In the genomic region with DNA sequence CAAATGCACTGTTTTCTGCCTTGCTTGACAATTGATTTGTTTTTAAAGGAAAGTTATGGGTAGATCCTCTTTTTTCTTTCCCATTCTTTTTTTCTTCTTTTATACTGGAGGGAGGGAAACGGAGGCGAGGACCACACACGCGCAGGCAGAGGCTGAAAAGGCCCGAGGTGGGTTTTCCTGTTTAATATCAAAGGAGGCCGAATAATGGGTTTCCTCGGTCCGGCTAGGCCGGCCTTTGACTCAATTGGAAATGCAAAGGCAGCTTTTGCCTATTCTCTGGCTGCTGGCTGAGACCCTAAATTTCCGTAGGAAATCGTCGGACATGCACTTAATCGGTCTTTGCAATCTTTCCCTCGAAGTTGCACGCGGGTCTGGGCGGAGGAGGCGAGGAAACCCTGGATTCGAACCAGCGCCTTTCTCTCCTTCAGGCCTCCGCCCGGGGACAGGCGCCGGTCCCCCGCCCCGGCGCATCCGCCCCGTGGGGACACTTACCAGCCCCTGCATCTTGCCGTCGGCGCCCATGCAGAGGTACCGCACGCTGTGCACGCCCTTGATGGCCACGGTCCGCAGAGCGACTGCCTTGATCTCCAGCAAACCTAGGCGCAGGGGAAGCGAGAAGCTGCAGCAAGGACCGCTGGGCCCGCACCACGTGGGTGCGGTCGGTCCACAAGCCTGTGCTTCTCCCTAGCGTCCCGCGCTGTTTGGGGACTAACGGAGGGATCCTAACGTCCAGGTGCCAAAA, we compare ENCODE assay signal across 18 cellular contexts. TPM values are rescaled to one million over a fixed set of nuclear protein-coding genes. Genes with fewer than 3 reads are reported as not detected.
DNase-seq lines count a peak whose midpoint lies in the region; ATAC-seq, FAIRE-seq and TF ChIP-seq lines count a peak whose summit lies in the region.
"Had no signal": no experiment of that assay in that cellular context is flagged by ENCODE, and none has a peak within 500 bp of the region (broad histone marks: within the 10 kb centered on the region; RNA-seq: fewer than 3 reads in every experiment).

No MANE protein-coding gene starts in this region.

- H3K4me3 Mint-ChIP-seq in naive B cell (peak overlapping the region in 5 of 8 donors; percentile 26 to 60 (median 50)), T-cell (peak overlapping the region in 1 of 3 donors; percentile 42)
- H3K4me3 Mint-ChIP-seq: dendritic cell treated with granulocyte-macrophage colony-stimulating factor and Interleukin-4, amounts not matched to agents 40 ng/mL and 50 ng/mL, for 4 days; stimulated activated memory B cell treated with anti-CD40 and anti-IgM and Interleukin-4, amounts not matched to agents 10 μg/mL and 1 μg/mL and 100 μg/mL, for 72 hours had no signal

- no peak overlapping the region for H3K4me3 ChIP-seq in HepG2 (replicated peaks in 1 of 3; ENCODE audit: insufficient read depth in 1 of 3, low read depth in 2 of 3, low read length in 3 of 3)
- H3K4me3 ChIP-seq in right lobe of liver: no peak overlapping the region

- FAIRE-seq in HepG2 (lab: Jason Lieb, UNC): no peak

- H3K36me3 Mint-ChIP-seq in naive B cell (no peaks in the 10 kb centered on the region), T-cell (no peaks in the 10 kb centered on the region)
- H3K36me3 Mint-ChIP-seq: CD4-positive, alpha-beta memory T cell; stimulated activated memory B cell treated with anti-CD40 and anti-IgM and Interleukin-4, amounts not matched to agents 10 μg/mL and 1 μg/mL and 100 μg/mL, for 72 hours had no signal

- H4K20me1 ChIP-seq in HepG2 (ENCODE audit: insufficient read depth, low read length): no peaks in the 10 kb centered on the region

- TF ChIP-seq POLR2A in HepG2 (IDR thresholded peaks at IDR 0.05; ENCODE audit: insufficient read depth in 1 of 2, low read depth in 2 of 2, low read length in 2 of 2): no peak
- no peak for TF ChIP-seq POLR2A in right lobe of liver (IDR thresholded peaks at IDR 0.05)

- peak overlapping the region; percentile 74 for H3K27ac ChIP-seq in HepG2 (ENCODE audit: extremely low read length, insufficient read depth, low read length)
- H3K27ac ChIP-seq in right lobe of liver: no peak overlapping the region
- H3K27ac ChIP-seq: esophagus squamous epithelium, parathyroid adenoma, upper lobe of left lung had no signal

- POLR2A ChIA-PET in HepG2 (lab: Yijun Ruan, JAX): no interaction called here
- POLR2A ChIA-PET in T-cell (lab: Charles Lee): no interaction called here

- no peaks in the 10 kb centered on the region for H3K9me3 Mint-ChIP-seq in naive B cell
- no peaks in the 10 kb centered on the region for H3K9me3 Mint-ChIP-seq in T-cell
- H3K9me3 Mint-ChIP-seq: dendritic cell treated with granulocyte-macrophage colony-stimulating factor and Interleukin-4, amounts not matched to agents 40 ng/mL and 50 ng/mL, for 4 days; stimulated activated memory B cell treated with anti-CD40 and anti-IgM and Interleukin-4, amounts not matched to agents 10 μg/mL and 1 μg/mL and 100 μg/mL, for 72 hours had no signal

- DNase-seq in HepG2 (ENCODE audit: low spot score): no peak
- no peak for DNase-seq in right lobe of liver
- DNase-seq in ecto neural progenitor cell (ENCODE audit: low spot score): peak; percentile 61
- no peak for DNase-seq in naive B cell
- DNase-seq in T-cell: no peak
- DNase-seq in nucleus accumbens (lab: John Stamatoyannopoulos, UW): no peak
- no peak for DNase-seq in cerebellum (ENCODE audit: low spot score)
- DNase-seq: activated CD4-positive, CD25-positive, alpha-beta regulatory T cell treated with anti-CD3 and anti-CD28 coated beads, Interleukin-2, amount 50 U/mL, for 72 hours; CD4-positive, alpha-beta memory T cell; esophagus squamous epithelium; NCI-H1436; T-helper 2 cell had no signal

- H3K4me2 ChIP-seq in HepG2 (ENCODE audit: low read depth, low read length): peak overlapping the region; percentile 57; the same call in 1 of the 2 replicates

- H3K27ac Mint-ChIP-seq in naive B cell: peak overlapping the region in 2 of 6 donors; percentile 61 to 81
- H3K27ac Mint-ChIP-seq in T-cell: no peak overlapping the region
- H3K27ac Mint-ChIP-seq: CD4-positive, alpha-beta memory T cell; dendritic cell treated with granulocyte-macrophage colony-stimulating factor and Interleukin-4, amounts not matched to agents 40 ng/mL and 50 ng/mL, for 4 days; stimulated activated memory B cell treated with anti-CD40 and anti-IgM and Interleukin-4, amounts not matched to agents 10 μg/mL and 1 μg/mL and 100 μg/mL, for 72 hours had no signal

- no peak for TF ChIP-seq CTCF in HepG2 (CRISPR knock-in tag; IDR thresholded peaks at IDR 0.05)
- no peak for TF ChIP-seq CTCF in right lobe of liver (IDR thresholded peaks at IDR 0.05)

- H3K4me1 ChIP-seq in HepG2 (ENCODE audit: insufficient read depth, low read length): peaks cover 80% of the 10 kb centered on the region
- H3K4me1 ChIP-seq in right lobe of liver: peaks cover 0 to 11% (median 5%) of the 10 kb centered on the region in 4 donors

- no peak overlapping the region for H2AFZ ChIP-seq in HepG2 (ENCODE audit: low read length)

- intact Hi-C loops in HepG2 (cut with micrococcal nuclease; ENCODE audit: unreplicated experiment): no loop called here
- intact Hi-C loops in right lobe of liver (cut with DNase I): no loop called here

- no TSS peak for BruUV-seq in HepG2 (replicated peaks; lab: Mats Ljungman, UMichigan)

- peaks cover 0 to 6% of the 10 kb centered on the region in 2 experiments; a peak in 1 of 5 replicates for H3K27me3 ChIP-seq in HepG2 (ENCODE audit: control insufficient read depth in 1 of 2, insufficient read depth in 2 of 2, low read length in 2 of 2)
- H3K27me3 ChIP-seq in right lobe of liver: peaks cover 9 to 33% of the 10 kb centered on the region in 2 donors

- no peak for TF ChIP-seq RAD21 in HepG2 (CRISPR knock-in tag; IDR thresholded peaks at IDR 0.05)

- CTCF ChIA-PET in HepG2 (lab: Yijun Ruan, JAX; ENCODE audit: low intra/inter-chr PET ratio, low total read pairs): no interaction called here
- CTCF ChIA-PET in T-cell (lab: Charles Lee): no interaction called here

- no peak overlapping the region; the same call in 1 of the 2 replicates for H3K9ac ChIP-seq in HepG2 (ENCODE audit: insufficient read depth, low read depth, low read length)
- H3K9ac ChIP-seq: parathyroid adenoma had no signal

- H3K36me3 ChIP-seq in HepG2 (replicated peaks in 1 of 2; ENCODE audit: control insufficient read depth in 1 of 2, insufficient read depth in 2 of 2, low read length in 2 of 2) (no peaks in the 10 kb centered on the region), right lobe of liver (no peaks in the 10 kb centered on the region)
- H3K36me3 ChIP-seq: esophagus squamous epithelium, upper lobe of left lung had no signal

- no peak for ATAC-seq in HepG2
- ATAC-seq in right lobe of liver: no peak
- no peak for ATAC-seq in naive B cell (ENCODE audit: low read depth in 2 of 2)
- no peak for ATAC-seq in SK-N-SH treated with all-trans-retinoic acid at 6 μM for 48 hours
- no peak for ATAC-seq in T-cell (replicated peaks in 1 of 4)
- ATAC-seq: stimulated activated memory B cell treated with anti-CD40 and anti-IgM and Interleukin-4, amounts not matched to agents 10 μg/mL and 1 μg/mL and 100 μg/mL, for 72 hours had no signal

- H3K27me3 Mint-ChIP-seq in naive B cell (peaks cover 43 to 69% (median 43%) of the 10 kb centered on the region in 3 donors), T-cell (peaks cover 39 to 67% of the 10 kb centered on the region in 2 donors)

- H3K9me3 ChIP-seq in HepG2 (ENCODE audit: low read length) (no peaks in the 10 kb centered on the region), right lobe of liver (no peaks in the 10 kb centered on the region)
- H3K9me3 ChIP-seq: esophagus squamous epithelium, upper lobe of left lung had no signal

- H3K4me1 Mint-ChIP-seq in naive B cell (peaks cover 16 to 28% (median 23%) of the 10 kb centered on the region in 3 donors), T-cell (peaks cover 6 to 16% (median 11%) of the 10 kb centered on the region in 3 donors)

- no peaks in the 10 kb centered on the region for H3K79me2 ChIP-seq in HepG2 (ENCODE audit: insufficient read depth, low read length)
- H3K79me2 ChIP-seq: parathyroid adenoma had no signal

- WGBS in HepG2 (ENCODE audit: low lambda C conversion rate): 95% methylated on average over 49 of the region's 50 CpGs
- WGBS in right lobe of liver (ENCODE audit: insufficient coverage, low coverage, low lambda C conversion rate, missing lambda C conversion rate): 17% methylated on average over 23 of the region's 50 CpGs

- in situ Hi-C loops in HepG2 (cut with HindIII; ENCODE audit: extremely low pct_ligation_motif_present, low pct_unique_long_range_greater_than_20kb): no loop called here

- no peak for TF ChIP-seq EP300 in HepG2 (IDR thresholded peaks at IDR 0.05; ENCODE audit: low read depth in 2 of 2, low read length in 2 of 2)
- TF ChIP-seq EP300 in HepG2 (CRISPR knock-in tag; IDR thresholded peaks at IDR 0.05; ENCODE audit: borderline replicate concordance): no peak

RNA-seq across cellular contexts. Expression of gene FGF19, which starts 0.9 kb away (rescaled TPM):
- total RNA-seq in HepG2 (2016; rRNA removed; fragmentation: Illumina TruSeq; extraction: Trizol): not detected in 2 replicates
- not detected in 2 replicates for total RNA-seq in HepG2 (2016; cell fraction: cytosol; rRNA removed; fragmentation: Illumina TruSeq; extraction: Trizol; ENCODE audit: low read depth)
- 0.04 TPM in 1 of 2 replicates, not detected in the other for total RNA-seq in HepG2 (2016; cell fraction: insoluble cytoplasmic fraction; rRNA removed; fragmentation: Illumina TruSeq; extraction: Trizol)
- not detected in 2 replicates for total RNA-seq in HepG2 (2016; cell fraction: membrane; rRNA removed; fragmentation: Illumina TruSeq; extraction: Trizol)
- total RNA-seq in HepG2 (2016; cell fraction: nucleus; rRNA removed; fragmentation: Illumina TruSeq; extraction: Trizol): not detected in 2 replicates
- 0.07 and 0.16 TPM in 2 replicates for polyA plus RNA-seq in HepG2 (2011; rRNA removed)
- polyA plus RNA-seq in HepG2 (2011; cell fraction: cytosol; rRNA removed): 0.03 and 0.06 TPM in 2 replicates
- polyA plus RNA-seq in HepG2 (2011; cell fraction: nucleus; rRNA removed): 0.62 and 0.74 TPM in 2 replicates
- 0.08 and 0.11 TPM in 2 replicates for polyA plus RNA-seq in HepG2 (2012)
- polyA plus RNA-seq in HepG2 (2016; cell fraction: cytosol; fragmentation: Illumina TruSeq; extraction: Trizol; ENCODE audit: low read depth): not detected in 2 replicates
- polyA plus RNA-seq in HepG2 (2016; cell fraction: insoluble cytoplasmic fraction; fragmentation: Illumina TruSeq; extraction: Trizol; ENCODE audit: low read depth): not detected in 2 replicates
- not detected in 2 replicates for polyA plus RNA-seq in HepG2 (2016; cell fraction: membrane; fragmentation: Illumina TruSeq; extraction: Trizol; ENCODE audit: low read depth)
- 0.36 and 0.37 TPM in 2 replicates for polyA plus RNA-seq in HepG2 (2016; cell fraction: nucleus; fragmentation: Illumina TruSeq; extraction: Trizol; ENCODE audit: insufficient read depth, low read depth)
- 0.21 TPM in 1 of 2 replicates, not detected in the other for polyA minus RNA-seq in HepG2 (2011; rRNA and poly(A)+ RNA removed; ENCODE audit: low replicate concordance)
- polyA minus RNA-seq in HepG2 (2011; cell fraction: cytosol; rRNA and poly(A)+ RNA removed): not detected in 2 replicates
- not detected in 2 replicates for polyA minus RNA-seq in HepG2 (2011; cell fraction: nucleus; rRNA and poly(A)+ RNA removed)
- under 1 TPM in 1 of 6 experiments, not detected in 5; 0.18 TPM for total RNA-seq in right lobe of liver
- not detected for polyA plus RNA-seq in naive B cell (ENCODE audit: low read depth in 6 of 6)
- under 1 TPM in 1 of 5 donors, not detected in 4; 0.09 TPM for total RNA-seq in T-cell
- 5.2 TPM for total RNA-seq in cerebellum
- total RNA-seq: CD4-positive, alpha-beta memory T cell; Daoy; esophagus squamous epithelium had no signal
- polyA plus RNA-seq: CD4-positive, alpha-beta memory T cell had no signal

RNA-seq across cellular contexts. Expression of gene LTO1, which starts 27.8 kb away (rescaled TPM):
- total RNA-seq in HepG2 (2016; rRNA removed; fragmentation: Illumina TruSeq; extraction: Trizol) (11.3 and 15.0 TPM in 2 replicates), right lobe of liver (1 to 10 TPM; 4.1 to 7.9 (median 5.6) TPM), T-cell (10 to 100 TPM; 31.8 to 64.2 (median 57.4) TPM), cerebellum (22.3 TPM)
- total RNA-seq in HepG2 (2016; cell fraction: cytosol; rRNA removed; fragmentation: Illumina TruSeq; extraction: Trizol; ENCODE audit: low read depth): 9.2 and 10.5 TPM in 2 replicates
- 9.0 and 17.0 TPM in 2 replicates for total RNA-seq in HepG2 (2016; cell fraction: insoluble cytoplasmic fraction; rRNA removed; fragmentation: Illumina TruSeq; extraction: Trizol)
- 11.5 and 13.4 TPM in 2 replicates for total RNA-seq in HepG2 (2016; cell fraction: membrane; rRNA removed; fragmentation: Illumina TruSeq; extraction: Trizol)
- total RNA-seq in HepG2 (2016; cell fraction: nucleus; rRNA removed; fragmentation: Illumina TruSeq; extraction: Trizol): 17.6 and 20.5 TPM in 2 replicates
- polyA plus RNA-seq in HepG2 (2011; rRNA removed) (11.8 and 13.8 TPM in 2 replicates), naive B cell (ENCODE audit: low read depth in 6 of 6) (10 to 100 TPM; 15.9 to 26.9 (median 16.8) TPM)
- 9.3 TPM in 2 replicates for polyA plus RNA-seq in HepG2 (2011; cell fraction: cytosol; rRNA removed)
- 32.0 and 35.0 TPM in 2 replicates for polyA plus RNA-seq in HepG2 (2011; cell fraction: nucleus; rRNA removed)
- 10.6 and 11.8 TPM in 2 replicates for polyA plus RNA-seq in HepG2 (2012)
- 5.3 and 6.8 TPM in 2 replicates for polyA plus RNA-seq in HepG2 (2016; cell fraction: cytosol; fragmentation: Illumina TruSeq; extraction: Trizol; ENCODE audit: low read depth)
- polyA plus RNA-seq in HepG2 (2016; cell fraction: insoluble cytoplasmic fraction; fragmentation: Illumina TruSeq; extraction: Trizol; ENCODE audit: low read depth): 13.9 and 14.6 TPM in 2 replicates
- polyA plus RNA-seq in HepG2 (2016; cell fraction: membrane; fragmentation: Illumina TruSeq; extraction: Trizol; ENCODE audit: low read depth): 9.0 and 9.4 TPM in 2 replicates
- polyA plus RNA-seq in HepG2 (2016; cell fraction: nucleus; fragmentation: Illumina TruSeq; extraction: Trizol; ENCODE audit: insufficient read depth, low read depth): 40.5 and 43.2 TPM in 2 replicates
- polyA minus RNA-seq in HepG2 (2011; rRNA and poly(A)+ RNA removed; ENCODE audit: low replicate concordance): 17.9 and 33.2 TPM in 2 replicates
- polyA minus RNA-seq in HepG2 (2011; cell fraction: cytosol; rRNA and poly(A)+ RNA removed): 4.6 TPM in 2 replicates
- polyA minus RNA-seq in HepG2 (2011; cell fraction: nucleus; rRNA and poly(A)+ RNA removed): 22.3 and 29.4 TPM in 2 replicates
